Comparison of ENCODE assay signal across 1 cellular context in genomic region chr4:121823505-121824170, GRCh38.
A peak's percentile ranks its signal among the peaks of the same experiment; 100 is the strongest.
TF ChIP-seq lines count a peak whose summit lies in the region.

CCNA2 (minus strand) TSS chr4:121823883; CDS start chr4:121823628, 255 bp downstream.

TF ChIP-seq in K562, 482 proteins besides CTCF, POLR2A, EP300 and RAD21 (continued from another document):
- TF ChIP-seq ARID3A (IDR thresholded peaks at IDR 0.05; ENCODE audit: borderline replicate concordance, low read depth, low read length) (0 out of 2 replicates have a peak, but pooled peaks have one; percentile 33), MGA (IDR thresholded peaks at IDR 0.05) (no peak; the same call in 1 of the 2 replicates)
